ENCODE assay signal across 8 cellular contexts in the genomic region with DNA sequence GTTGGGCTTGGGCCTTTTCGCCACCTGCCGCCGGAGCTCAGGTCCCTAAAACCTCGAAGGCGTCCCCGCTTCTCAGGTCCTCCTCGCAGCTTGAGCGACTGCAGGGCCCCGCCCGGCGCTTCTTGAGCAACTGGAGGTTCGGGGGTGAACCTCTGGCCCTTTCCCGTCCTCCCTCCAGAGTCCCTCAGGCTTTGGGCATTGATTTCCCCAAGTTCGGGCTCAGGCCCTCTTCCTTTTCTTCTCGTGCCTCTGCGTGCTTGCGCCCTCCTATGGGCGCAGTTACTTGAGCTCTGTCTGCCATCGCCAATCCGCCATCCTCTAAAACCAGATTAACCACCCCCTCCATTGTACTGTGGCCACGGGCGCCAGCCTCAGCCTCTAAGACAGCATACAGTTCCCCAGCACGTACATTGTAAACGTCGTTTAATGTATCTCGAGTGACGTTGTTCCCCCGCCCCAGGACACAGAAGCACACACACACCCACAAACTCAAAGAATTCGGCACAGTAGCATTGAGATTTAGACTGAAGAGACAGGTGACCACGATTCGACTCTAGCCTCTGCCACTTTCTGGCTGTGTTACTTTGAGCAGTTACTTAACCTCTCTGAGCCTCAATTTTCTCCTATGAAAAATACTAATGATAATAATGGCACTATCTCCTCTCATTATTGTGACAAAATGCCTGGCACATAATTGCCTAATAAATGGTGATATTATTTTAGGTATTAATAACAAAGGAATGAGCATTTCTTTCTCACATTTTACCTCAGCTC. TPM values are rescaled to one million over a fixed set of nuclear protein-coding genes. Genes with fewer than 3 reads are reported as not detected.
DNase-seq lines count a peak whose midpoint lies in the region; ATAC-seq and TF ChIP-seq lines count a peak whose summit lies in the region.

No MANE protein-coding gene starts in this region.

- no peaks in the 10 kb centered on the region for H3F3A ChIP-seq in SK-N-SH (replicated peaks; ENCODE audit: insufficient read depth)

- no peaks in the 10 kb centered on the region for H3K79me2 ChIP-seq in SK-N-SH (ENCODE audit: insufficient read depth)

- peak; percentile 54 for TF ChIP-seq RAD21 in SK-N-SH (IDR thresholded peaks at IDR 0.05; ENCODE audit: low read length)

- CTCF ChIA-PET in SK-N-SH (lab: Yijun Ruan, JAX): interaction anchor here (0.8 to 9.5 kb wide), 15 partner anchors 11 to 233 kb away, joined by 3 to 123 read pairs (median 5); partner anchors contain the start of gene BTG2

- peak overlapping the region; percentile 51 to 71 for H3K4me3 ChIP-seq in SK-N-SH (ENCODE audit: low read depth in 2 of 2, low read length in 1 of 2)
- peak overlapping the region; percentile 67 for H3K4me3 ChIP-seq in ascending aorta

- peak overlapping the region; percentile 88 for H2AFZ ChIP-seq in SK-N-SH (ENCODE audit: low read depth)

- H3K27ac ChIP-seq in SK-N-SH (ENCODE audit: low read depth in 2 of 2, low read length in 1 of 2): peak overlapping the region in 1 of 2 experiments; percentile 95; a peak in 2 of 4 replicates
- H3K27ac ChIP-seq in ascending aorta: peak overlapping the region; percentile 87

- WGBS in SK-N-SH (ENCODE audit: low lambda C conversion rate): 39% methylated on average over 21 of the region's 31 CpGs

- ATAC-seq in GM21723 (IDR thresholded peaks at IDR 0.05; ENCODE audit: unreplicated experiment): peak; percentile 28

- no peak for TF ChIP-seq EP300 in SK-N-SH (IDR thresholded peaks at IDR 0.05; ENCODE audit: borderline replicate concordance in 1 of 2, low read depth in 1 of 2, low read length in 1 of 2)

- no peaks in the 10 kb centered on the region for H4K20me1 ChIP-seq in SK-N-SH (ENCODE audit: insufficient read depth)

- peak; percentile 53 for TF ChIP-seq CTCF in SK-N-SH (IDR thresholded peaks at IDR 0.05)
- TF ChIP-seq CTCF in ascending aorta (IDR thresholded peaks at IDR 0.05): peak in 2 of 3 experiments; percentile 37 to 63

- H3K36me3 ChIP-seq in SK-N-SH (replicated peaks in 1 of 2; ENCODE audit: control insufficient read depth in 1 of 2, insufficient read depth in 2 of 2, low read length in 1 of 2) (no peaks in the 10 kb centered on the region), ascending aorta (no peaks in the 10 kb centered on the region)

- intact Hi-C loops in ascending aorta (cut with DNase I): loop anchor here (1.0 to 2.0 kb wide), 2 partner anchors 21 to 55 kb away; no protein-coding TSS in a partner anchor

- H3K4me1 ChIP-seq in SK-N-SH (ENCODE audit: control insufficient read depth in 1 of 2, insufficient read depth in 2 of 2, low read depth in 1 of 2, low read length in 1 of 2): peaks cover 5 to 43% of the 10 kb centered on the region in 2 experiments; a peak in 2 of 4 replicates
- peaks cover 0 to 26% of the 10 kb centered on the region in 2 donors for H3K4me1 ChIP-seq in ascending aorta

- no peaks in the 10 kb centered on the region for H3K9me2 ChIP-seq in SK-N-SH

- peak overlapping the region; percentile 94 for H3K4me2 ChIP-seq in SK-N-SH

- H3K9me3 ChIP-seq in SK-N-SH (no peaks in the 10 kb centered on the region), ascending aorta (no peaks in the 10 kb centered on the region)

- peak overlapping the region; percentile 48 for H3K9ac ChIP-seq in SK-N-SH

- POLR2A ChIA-PET in SK-N-SH (lab: Yijun Ruan, JAX): interaction anchor here (0.8 to 2.4 kb wide), 6 partner anchors 11 to 50 kb away, joined by 3 to 18 read pairs (median 6); no protein-coding TSS in a partner anchor

- H3K27me3 ChIP-seq in SK-N-SH (ENCODE audit: insufficient read depth): peaks cover 25% of the 10 kb centered on the region
- no peaks in the 10 kb centered on the region for H3K27me3 ChIP-seq in ascending aorta

- in situ Hi-C loops in KBM-7 (cut with MboI; ENCODE audit: low pct_unique_long_range_greater_than_20kb, low sequenced_read_pairs): no loop called here

- DNase-seq in GM03348 (ENCODE audit: low spot score) (peak; percentile 76), KBM-7 (peak; percentile 81), SK-N-SH (peak; percentile 83), ascending aorta (ENCODE audit: low spot score in 2 of 2) (peak; percentile 35 to 84), hepatic stellate cell (ENCODE audit: low spot score) (peak; percentile 54), renal cortical epithelial cell (ENCODE audit: low read depth) (peak; percentile 38), HK-2 (ENCODE audit: unreplicated experiment) (no peak)

TF ChIP-seq in SK-N-SH, 30 proteins besides CTCF, POLR2A, EP300 and RAD21:
- TF ChIP-seq SMC3 (IDR thresholded peaks at IDR 0.05; ENCODE audit: low read depth, low read length): peak; percentile 56
- no peak for TF ChIP-seq YY1 (IDR thresholded peaks at IDR 0.05; ENCODE audit: low read depth)
- TF ChIP-seq, protein P1, sequence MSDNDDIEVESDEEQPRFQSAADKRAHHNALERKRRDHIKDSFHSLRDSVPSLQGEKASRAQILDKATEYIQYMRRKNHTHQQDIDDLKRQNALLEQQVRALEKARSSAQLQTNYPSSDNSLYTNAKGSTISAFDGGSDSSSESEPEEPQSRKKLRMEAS (IDR thresholded peaks at IDR 0.05; ENCODE audit: low read depth): peak; percentile 26; the same call in 1 of the 2 replicates
TF ChIP-seq in SK-N-SH: peak in this region for 2.

RNA-seq across cellular contexts. Expression of gene BTG2, which starts 22.6 kb away (rescaled TPM):
- polyA plus RNA-seq in SK-N-SH (2012; rRNA removed): 26.2 and 33.5 TPM in 2 replicates
- 19.1 and 24.9 TPM in 2 replicates for polyA plus RNA-seq in SK-N-SH (2012; cell fraction: cytosol; rRNA removed)
- 13.7 and 24.3 TPM in 2 replicates for polyA plus RNA-seq in SK-N-SH (2012; cell fraction: nucleus; rRNA removed)
- total RNA-seq in ascending aorta: 219 TPM
- 12.7 and 54.3 TPM in 2 replicates for total RNA-seq in renal cortical epithelial cell

RNA-seq across cellular contexts. Expression of gene FMOD, which starts 23.1 kb away (rescaled TPM):
- not detected in 2 replicates for polyA plus RNA-seq in SK-N-SH (2012; rRNA removed)
- polyA plus RNA-seq in SK-N-SH (2012; cell fraction: cytosol; rRNA removed): not detected in 2 replicates
- polyA plus RNA-seq in SK-N-SH (2012; cell fraction: nucleus; rRNA removed): 0.02 TPM in 1 of 2 replicates, not detected in the other
- 92.3 TPM for total RNA-seq in ascending aorta
- 1.7 TPM in 1 of 2 replicates, not detected in the other for total RNA-seq in renal cortical epithelial cell

Comparison
In these comparisons a context has a peak if more than half of its experiments do, and no peak if none do; other contexts are left out.
1. RNA of gene FMOD, which starts 23.1 kb away (total RNA-seq): 92.3 TPM in ascending aorta (single experiment); 1.7 TPM in renal cortical epithelial cell; every median in the first group is over 10 times any median in the second.